20 cellular contexts compared by ENCODE assay signal in the genomic region with DNA sequence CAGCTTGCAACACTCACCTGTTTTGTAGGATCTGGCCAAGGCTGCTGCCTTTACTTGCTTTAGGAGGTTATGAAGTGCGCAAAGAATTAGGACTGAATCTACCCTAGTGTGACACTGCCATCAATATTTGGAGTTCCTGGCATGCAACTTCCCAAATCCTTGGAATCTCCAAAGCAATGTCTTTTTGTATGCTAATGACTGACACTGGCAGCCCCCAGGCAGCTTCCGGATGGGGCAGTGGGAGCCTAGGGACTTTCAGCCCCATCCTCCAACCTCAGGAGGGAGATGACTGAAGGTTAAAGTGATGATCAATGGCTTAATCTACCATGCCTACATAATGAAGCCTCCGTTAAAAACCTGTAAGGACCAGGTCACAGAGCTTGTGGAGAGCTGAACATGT.
DNase-seq lines count a peak whose midpoint lies in the region; ATAC-seq lines count a peak whose summit lies in the region.
"Had no signal": no experiment of that assay in that cellular context is flagged by ENCODE, and none has a peak within 500 bp of the region (broad histone marks: within the 10 kb centered on the region; RNA-seq: fewer than 3 reads in every experiment).

No MANE protein-coding gene starts in this region.

- intact Hi-C loops in head of caudate nucleus (cut with DNase I): no loop called here

- no peak overlapping the region for H3K4me3 ChIP-seq in NT2/D1 (ENCODE audit: insufficient read length, low read depth)
- no peak overlapping the region for H3K4me3 ChIP-seq in iPS DF 6.9 (ENCODE audit: low read length)
- H3K4me3 ChIP-seq: A549, colonic mucosa, spleen, suprapubic skin had no signal

- H3K27ac ChIP-seq in iPS DF 6.9 (ENCODE audit: low read length): no peak overlapping the region
- H3K27ac ChIP-seq: A549, colonic mucosa, suprapubic skin had no signal

- H3K27me3 ChIP-seq in NT2/D1 (ENCODE audit: insufficient read depth, insufficient read length) (no peaks in the 10 kb centered on the region), iPS DF 6.9 (ENCODE audit: control insufficient read depth, insufficient read depth, low read length) (no peaks in the 10 kb centered on the region)
- H3K27me3 ChIP-seq: colonic mucosa, spleen, suprapubic skin had no signal

- peaks cover 27% of the 10 kb centered on the region for H3K4me1 ChIP-seq in NT2/D1 (ENCODE audit: insufficient read depth, insufficient read length)
- peaks cover 10% of the 10 kb centered on the region for H3K4me1 ChIP-seq in iPS DF 6.9 (ENCODE audit: control insufficient read depth, insufficient read depth, low read length)

- peak overlapping the region; percentile 6 for H3K4me3 Mint-ChIP-seq in activated naive CD8-positive, alpha-beta T cell
- no peak overlapping the region for H3K4me3 Mint-ChIP-seq in activated naive CD8-positive, alpha-beta T cell treated with anti-CD3 and anti-CD28 coated beads, Interleukin-2, amount 50 U/mL, for 24 hours
- H3K4me3 Mint-ChIP-seq in stimulated activated memory B cell treated with anti-CD40 and anti-IgM and Interleukin-4, amounts not matched to agents 10 μg/mL and 1 μg/mL and 100 μg/mL, for 72 hours: no peak overlapping the region
- H3K4me3 Mint-ChIP-seq: activated CD4-positive, alpha-beta T cell treated with anti-CD3 and anti-CD28 coated beads, Interleukin-2, amount 10 ng/mL, durations not matched to agents 24 days and 14 days; activated naive CD4-positive, alpha-beta T cell treated with anti-CD3 and anti-CD28 coated beads, Interleukin-2, amount 10 ng/mL, durations not matched to agents 7 days and 5 days had no signal

- WGBS in iPS DF 6.9 (ENCODE audit: insufficient coverage, insufficient read length): no CpG with 5 or more reads among the region's 3 CpGs

- no peaks in the 10 kb centered on the region for H3K9me3 Mint-ChIP-seq in activated naive CD8-positive, alpha-beta T cell (ENCODE audit: low read depth)
- H3K9me3 Mint-ChIP-seq in activated naive CD8-positive, alpha-beta T cell treated with anti-CD3 and anti-CD28 coated beads, Interleukin-2, amount 50 U/mL, for 24 hours: no peaks in the 10 kb centered on the region
- no peaks in the 10 kb centered on the region for H3K9me3 Mint-ChIP-seq in stimulated activated memory B cell treated with anti-CD40 and anti-IgM and Interleukin-4, amounts not matched to agents 10 μg/mL and 1 μg/mL and 100 μg/mL, for 72 hours
- H3K9me3 Mint-ChIP-seq: activated CD4-positive, alpha-beta T cell treated with anti-CD3 and anti-CD28 coated beads, Interleukin-2, amount 10 ng/mL, durations not matched to agents 24 days and 14 days; activated naive CD4-positive, alpha-beta T cell treated with anti-CD3 and anti-CD28 coated beads, Interleukin-2, amount 10 ng/mL, durations not matched to agents 7 days and 5 days had no signal

- H3K27ac Mint-ChIP-seq in activated naive CD8-positive, alpha-beta T cell: no peak overlapping the region
- no peak overlapping the region for H3K27ac Mint-ChIP-seq in activated naive CD8-positive, alpha-beta T cell treated with anti-CD3 and anti-CD28 coated beads, Interleukin-2, amount 50 U/mL, for 24 hours
- peak overlapping the region; percentile 94 for H3K27ac Mint-ChIP-seq in stimulated activated memory B cell treated with anti-CD40 and anti-IgM and Interleukin-4, amounts not matched to agents 10 μg/mL and 1 μg/mL and 100 μg/mL, for 72 hours
- H3K27ac Mint-ChIP-seq: activated CD4-positive, alpha-beta T cell treated with anti-CD3 and anti-CD28 coated beads, Interleukin-2, amount 10 ng/mL, durations not matched to agents 24 days and 14 days; activated naive CD4-positive, alpha-beta T cell treated with anti-CD3 and anti-CD28 coated beads, Interleukin-2, amount 10 ng/mL, durations not matched to agents 7 days and 5 days had no signal

- H3K36me3 ChIP-seq in NT2/D1 (ENCODE audit: insufficient read depth, insufficient read length, low read length) (peaks cover 70% of the 10 kb centered on the region), iPS DF 6.9 (ENCODE audit: control insufficient read depth, insufficient read depth, low read length) (peaks cover 21% of the 10 kb centered on the region; the same call in 1 of the 2 replicates)
- H3K36me3 ChIP-seq: colonic mucosa had no signal

- peaks cover 56% of the 10 kb centered on the region for H3K4me1 Mint-ChIP-seq in activated naive CD8-positive, alpha-beta T cell (ENCODE audit: low read depth)
- H3K4me1 Mint-ChIP-seq in activated naive CD8-positive, alpha-beta T cell treated with anti-CD3 and anti-CD28 coated beads, Interleukin-2, amount 50 U/mL, for 24 hours: peaks cover 62% of the 10 kb centered on the region
- peaks cover 72% of the 10 kb centered on the region for H3K4me1 Mint-ChIP-seq in stimulated activated memory B cell treated with anti-CD40 and anti-IgM and Interleukin-4, amounts not matched to agents 10 μg/mL and 1 μg/mL and 100 μg/mL, for 72 hours

- DNase-seq in activated naive CD8-positive, alpha-beta T cell treated with anti-CD3 and anti-CD28 coated beads, Interleukin-2, amount 50 U/mL, for 24 hours: no peak
- DNase-seq in NT2/D1 (ENCODE audit: low read depth, low spot score) (peak; percentile 63), iPS DF 6.9 (ENCODE audit: low read depth, low spot score) (peak; percentile 54), CD1c-positive myeloid dendritic cell (ENCODE audit: extremely low spot score) (no peak), head of caudate nucleus (no peak)
- no peak for DNase-seq in stimulated activated CD4-positive, alpha-beta T cell treated with anti-CD3 and anti-CD28 coated beads, Interleukin-2, amount 100 ng/mL, for 48 hours
- DNase-seq: activated CD4-positive, alpha-beta T cell treated with anti-CD3 and anti-CD28 coated beads, Interleukin-2, amount 10 ng/mL, durations not matched to agents 24 days and 14 days; activated naive CD4-positive, alpha-beta T cell treated with anti-CD3 and anti-CD28 coated beads, Interleukin-2, amount 10 ng/mL, durations not matched to agents 7 days and 5 days; colonic mucosa; DMS79 treated with DMSO at 0.1 percent for 48 hours; hippocampal formation; NCI-H1092 treated with DMSO at 0.1 percent for 48 hours; NCI-H2081; NCI-H446 treated with DMSO at 0.1 percent for 48 hours; NK-92 treated with Interleukin-12 subunit alpha and Interleukin-12 subunit beta, amount 100 ng/mL, for 24 hours; spleen had no signal

- no peak for ATAC-seq in activated naive CD8-positive, alpha-beta T cell treated with anti-CD3 and anti-CD28 coated beads, Interleukin-2, amount 50 U/mL, for 24 hours
- no peak for ATAC-seq in stimulated activated memory B cell treated with anti-CD40 and anti-IgM and Interleukin-4, amounts not matched to agents 10 μg/mL and 1 μg/mL and 100 μg/mL, for 72 hours
- ATAC-seq: A549 had no signal

- H3K27me3 Mint-ChIP-seq in activated naive CD8-positive, alpha-beta T cell: no peaks in the 10 kb centered on the region
- H3K27me3 Mint-ChIP-seq in activated naive CD8-positive, alpha-beta T cell treated with anti-CD3 and anti-CD28 coated beads, Interleukin-2, amount 50 U/mL, for 24 hours: no peaks in the 10 kb centered on the region
- no peaks in the 10 kb centered on the region for H3K27me3 Mint-ChIP-seq in stimulated activated memory B cell treated with anti-CD40 and anti-IgM and Interleukin-4, amounts not matched to agents 10 μg/mL and 1 μg/mL and 100 μg/mL, for 72 hours
- H3K27me3 Mint-ChIP-seq: activated CD4-positive, alpha-beta T cell treated with anti-CD3 and anti-CD28 coated beads, Interleukin-2, amount 10 ng/mL, durations not matched to agents 24 days and 14 days; activated naive CD4-positive, alpha-beta T cell treated with anti-CD3 and anti-CD28 coated beads, Interleukin-2, amount 10 ng/mL, durations not matched to agents 7 days and 5 days had no signal

- H3K36me3 Mint-ChIP-seq in activated naive CD8-positive, alpha-beta T cell: no peaks in the 10 kb centered on the region
- peaks cover 57% of the 10 kb centered on the region for H3K36me3 Mint-ChIP-seq in activated naive CD8-positive, alpha-beta T cell treated with anti-CD3 and anti-CD28 coated beads, Interleukin-2, amount 50 U/mL, for 24 hours (ENCODE audit: low read depth)
- peaks cover 23% of the 10 kb centered on the region for H3K36me3 Mint-ChIP-seq in stimulated activated memory B cell treated with anti-CD40 and anti-IgM and Interleukin-4, amounts not matched to agents 10 μg/mL and 1 μg/mL and 100 μg/mL, for 72 hours

- H3K9me3 ChIP-seq in NT2/D1 (ENCODE audit: insufficient read depth, low read length): no peaks in the 10 kb centered on the region
- H3K9me3 ChIP-seq in iPS DF 6.9 (ENCODE audit: control insufficient read depth, insufficient read depth, low read length): no peaks in the 10 kb centered on the region
- H3K9me3 ChIP-seq: A549, colonic mucosa, spleen, suprapubic skin had no signal

- no peak overlapping the region for H3K9ac ChIP-seq in NT2/D1 (ENCODE audit: insufficient read length, low read depth)

Comparison
In these comparisons a context has a peak if more than half of its experiments do, and no peak if none do; other contexts are left out.
1. DNase-seq: peak in NT2/D1 (single experiment) and iPS DF 6.9 (single experiment); none in activated naive CD8-positive, alpha-beta T cell treated with anti-CD3 and anti-CD28 coated beads, Interleukin-2, amount 50 U/mL, for 24 hours (single experiment), stimulated activated CD4-positive, alpha-beta T cell treated with anti-CD3 and anti-CD28 coated beads, Interleukin-2, amount 100 ng/mL, for 48 hours (0 of 2), CD1c-positive myeloid dendritic cell (single experiment) and head of caudate nucleus (0 of 42).